Comparison of ENCODE assay signal across 1 cellular context in the genomic region with DNA sequence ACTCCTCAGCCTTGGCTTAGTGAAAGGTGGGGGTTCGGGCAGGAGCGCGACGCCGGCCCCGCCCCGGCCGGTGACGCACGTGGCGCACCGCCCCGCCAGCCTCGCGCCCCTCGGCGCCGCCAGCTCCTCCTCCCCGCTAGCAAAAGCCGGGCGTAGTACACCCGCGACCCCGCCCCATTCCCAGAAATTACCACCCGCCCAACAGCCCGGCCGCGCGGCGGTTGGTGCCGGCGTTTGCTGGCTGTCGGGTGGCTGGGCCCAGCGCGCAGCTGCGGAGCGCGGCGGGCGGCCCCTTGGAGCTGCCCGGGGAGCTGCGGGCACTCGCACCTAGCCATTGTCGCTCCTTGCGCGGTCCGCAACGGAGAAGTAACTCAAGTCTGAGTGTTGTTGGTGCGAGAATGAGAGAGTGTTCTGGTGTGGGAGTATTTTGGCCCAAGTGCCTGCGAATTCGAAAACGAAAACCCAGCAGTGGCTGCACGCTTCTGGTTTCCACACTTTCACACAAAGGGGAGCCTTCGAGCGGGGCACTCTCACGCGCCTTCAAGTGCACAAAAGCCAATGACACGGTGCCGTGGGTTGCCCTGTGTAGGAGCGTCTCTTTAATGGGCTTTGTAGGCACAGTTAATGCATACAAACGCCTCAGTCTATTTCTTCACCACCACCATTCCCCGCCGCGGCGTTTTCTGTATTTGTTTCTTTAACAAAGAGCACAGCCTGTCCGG.
TF ChIP-seq lines count a peak whose summit lies in the region.

No MANE protein-coding gene starts in this region.

TF ChIP-seq in K562, 482 proteins besides CTCF, POLR2A, EP300 and RAD21 (continued from another document and continues in another):
- TF ChIP-seq MGA (IDR thresholded peaks at IDR 0.05) (peak; percentile 91), ZKSCAN8 (CRISPR knock-in tag; IDR thresholded peaks at IDR 0.05) (no peak), ATF6 (CRISPR knock-in tag; IDR thresholded peaks at IDR 0.05) (no peak), PPARD (CRISPR knock-in tag; IDR thresholded peaks at IDR 0.05) (no peak), PTRF (tag; IDR thresholded peaks at IDR 0.05) (no peak), NEUROD1 (IDR thresholded peaks at IDR 0.05; ENCODE audit: borderline replicate concordance, low read depth, low read length, partially characterized antibody) (peak; percentile 53), IRF2 (CRISPR knock-in tag; IDR thresholded peaks at IDR 0.05) (no peak), ZNF57 (CRISPR knock-in tag; IDR thresholded peaks at IDR 0.05) (no peak), MIER1 (IDR thresholded peaks at IDR 0.05; ENCODE audit: low read depth) (no peak), ZFPM2 (CRISPR knock-in tag; IDR thresholded peaks at IDR 0.05) (peak; percentile 56; the same call in 1 of the 2 replicates), OTX1 (CRISPR knock-in tag; IDR thresholded peaks at IDR 0.05) (no peak), NR0B1 (IDR thresholded peaks at IDR 0.05; ENCODE audit: partially characterized antibody) (no peak), ERF (CRISPR knock-in tag; IDR thresholded peaks at IDR 0.05) (peak; percentile 86; the same call in 1 of the 2 replicates), KLF6 (CRISPR knock-in tag; IDR thresholded peaks at IDR 0.05; ENCODE audit: borderline replicate concordance) (no peak), MCM3 (IDR thresholded peaks at IDR 0.05) (no peak), HNRNPH1 (optimal IDR thresholded peaks at IDR 0.05; ENCODE audit: low read depth, low read length) (no peak), LARP7 (IDR thresholded peaks at IDR 0.05) (no peak), SMAD2 (IDR thresholded peaks at IDR 0.05; ENCODE audit: low read depth, low read length) (no peak), TAF9B (IDR thresholded peaks at IDR 0.05; ENCODE audit: partially characterized antibody) (peak; percentile 35)
- TF ChIP-seq, protein P1, sequence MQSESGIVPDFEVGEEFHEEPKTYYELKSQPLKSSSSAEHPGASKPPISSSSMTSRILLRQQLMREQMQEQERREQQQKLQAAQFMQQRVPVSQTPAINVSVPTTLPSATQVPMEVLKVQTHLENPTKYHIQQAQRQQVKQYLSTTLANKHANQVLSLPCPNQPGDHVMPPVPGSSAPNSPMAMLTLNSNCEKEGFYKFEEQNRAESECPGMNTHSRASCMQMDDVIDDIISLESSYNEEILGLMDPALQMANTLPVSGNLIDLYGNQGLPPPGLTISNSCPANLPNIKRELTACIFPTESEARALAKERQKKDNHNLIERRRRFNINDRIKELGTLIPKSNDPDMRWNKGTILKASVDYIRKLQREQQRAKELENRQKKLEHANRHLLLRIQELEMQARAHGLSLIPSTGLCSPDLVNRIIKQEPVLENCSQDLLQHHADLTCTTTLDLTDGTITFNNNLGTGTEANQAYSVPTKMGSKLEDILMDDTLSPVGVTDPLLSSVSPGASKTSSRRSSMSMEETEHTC (IDR thresholded peaks at IDR 0.05), result no peak
- TF ChIP-seq, protein P2, sequence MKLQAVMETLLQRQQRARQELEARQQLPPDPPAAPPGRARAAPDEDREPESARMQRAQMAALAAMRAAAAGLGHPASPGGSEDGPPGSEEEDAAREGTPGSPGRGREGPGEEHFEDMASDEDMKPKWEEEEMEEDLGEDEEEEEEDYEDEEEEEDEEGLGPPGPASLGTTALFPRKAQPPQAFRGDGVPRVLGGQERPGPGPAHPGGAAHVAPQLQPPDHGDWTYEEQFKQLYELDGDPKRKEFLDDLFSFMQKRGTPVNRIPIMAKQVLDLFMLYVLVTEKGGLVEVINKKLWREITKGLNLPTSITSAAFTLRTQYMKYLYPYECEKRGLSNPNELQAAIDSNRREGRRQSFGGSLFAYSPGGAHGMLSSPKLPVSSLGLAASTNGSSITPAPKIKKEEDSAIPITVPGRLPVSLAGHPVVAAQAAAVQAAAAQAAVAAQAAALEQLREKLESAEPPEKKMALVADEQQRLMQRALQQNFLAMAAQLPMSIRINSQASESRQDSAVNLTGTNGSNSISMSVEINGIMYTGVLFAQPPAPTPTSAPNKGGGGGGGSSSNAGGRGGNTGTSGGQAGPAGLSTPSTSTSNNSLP (IDR thresholded peaks at IDR 0.05; ENCODE audit: borderline replicate concordance, low read depth, low read length), result no peak
- TF ChIP-seq, protein P3, sequence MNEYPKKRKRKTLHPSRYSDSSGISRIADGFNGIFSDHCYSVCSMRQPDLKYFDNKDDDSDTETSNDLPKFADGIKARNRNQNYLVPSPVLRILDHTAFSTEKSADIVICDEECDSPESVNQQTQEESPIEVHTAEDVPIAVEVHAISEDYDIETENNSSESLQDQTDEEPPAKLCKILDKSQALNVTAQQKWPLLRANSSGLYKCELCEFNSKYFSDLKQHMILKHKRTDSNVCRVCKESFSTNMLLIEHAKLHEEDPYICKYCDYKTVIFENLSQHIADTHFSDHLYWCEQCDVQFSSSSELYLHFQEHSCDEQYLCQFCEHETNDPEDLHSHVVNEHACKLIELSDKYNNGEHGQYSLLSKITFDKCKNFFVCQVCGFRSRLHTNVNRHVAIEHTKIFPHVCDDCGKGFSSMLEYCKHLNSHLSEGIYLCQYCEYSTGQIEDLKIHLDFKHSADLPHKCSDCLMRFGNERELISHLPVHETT (CRISPR knock-in tag; conservative IDR thresholded peaks at IDR 0.05 in 1 of 2, IDR thresholded peaks at IDR 0.05 in 1 of 2), result peak in 1 of 2 experiments; percentile 68; a peak in 2 of 4 replicates
- TF ChIP-seq, protein P4, sequence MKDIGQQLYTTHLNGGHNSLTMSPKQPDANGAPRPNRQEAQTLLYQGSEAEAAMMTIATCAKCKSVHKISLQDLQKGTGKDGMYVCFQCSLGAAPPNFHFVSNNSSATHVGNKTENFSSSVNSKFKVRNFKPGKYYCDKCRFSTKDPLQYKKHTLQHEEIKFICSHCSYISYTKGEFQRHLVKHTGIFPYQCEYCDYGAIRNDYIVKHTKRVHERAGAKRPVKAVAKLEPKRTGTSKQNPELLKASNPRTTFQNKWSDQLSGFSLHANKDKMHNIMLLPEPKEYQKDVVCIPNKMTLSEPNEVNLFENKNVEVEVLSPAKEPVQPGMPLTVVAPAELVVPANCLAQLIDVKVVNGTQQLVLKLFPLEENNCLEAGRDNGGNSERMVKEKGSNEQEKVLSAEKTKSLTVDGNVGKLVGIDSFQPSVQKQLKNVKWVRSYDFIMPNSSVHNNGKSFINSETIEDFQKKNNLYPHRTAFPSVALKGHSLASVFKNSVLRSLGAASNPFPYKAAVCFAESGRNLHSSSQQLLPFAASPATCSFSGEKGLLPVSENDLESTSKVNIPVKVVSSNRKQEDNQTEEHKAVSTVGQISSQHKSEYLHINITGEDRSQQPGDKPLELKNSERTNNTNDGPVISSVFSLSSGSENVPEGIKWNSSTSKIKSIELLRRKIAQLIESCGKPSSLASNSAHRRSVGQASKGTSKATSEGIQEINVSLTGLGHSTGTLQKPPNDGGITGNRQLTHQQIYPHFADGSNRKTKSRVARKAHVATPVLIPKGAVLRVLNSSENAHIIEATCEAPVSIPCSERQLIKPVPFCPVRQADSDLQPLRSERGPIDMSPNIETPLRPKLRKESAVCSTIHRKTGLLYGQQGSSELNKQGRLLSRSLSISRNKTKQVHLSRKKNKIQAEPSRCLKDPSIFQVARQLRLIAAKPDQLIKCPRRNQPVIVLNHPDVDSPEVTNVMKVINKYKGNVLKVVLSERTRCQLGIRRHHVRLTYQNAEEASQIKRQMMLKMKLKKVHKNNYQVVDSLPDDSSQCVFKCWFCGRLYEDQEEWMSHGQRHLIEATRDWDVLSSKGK (CRISPR knock-in tag; IDR thresholded peaks at IDR 0.05), result no peak
- TF ChIP-seq, protein P5, sequence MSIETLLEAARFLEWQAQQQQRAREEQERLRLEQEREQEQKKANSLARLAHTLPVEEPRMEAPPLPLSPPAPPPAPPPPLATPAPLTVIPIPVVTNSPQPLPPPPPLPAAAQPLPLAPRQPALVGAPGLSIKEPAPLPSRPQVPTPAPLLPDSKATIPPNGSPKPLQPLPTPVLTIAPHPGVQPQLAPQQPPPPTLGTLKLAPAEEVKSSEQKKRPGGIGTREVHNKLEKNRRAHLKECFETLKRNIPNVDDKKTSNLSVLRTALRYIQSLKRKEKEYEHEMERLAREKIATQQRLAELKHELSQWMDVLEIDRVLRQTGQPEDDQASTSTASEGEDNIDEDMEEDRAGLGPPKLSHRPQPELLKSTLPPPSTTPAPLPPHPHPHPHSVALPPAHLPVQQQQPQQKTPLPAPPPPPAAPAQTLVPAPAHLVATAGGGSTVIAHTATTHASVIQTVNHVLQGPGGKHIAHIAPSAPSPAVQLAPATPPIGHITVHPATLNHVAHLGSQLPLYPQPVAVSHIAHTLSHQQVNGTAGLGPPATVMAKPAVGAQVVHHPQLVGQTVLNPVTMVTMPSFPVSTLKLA (conservative IDR thresholded peaks at IDR 0.05), result peak in 1 of 2 experiments; percentile 12; a peak in 1 of 4 replicates
